In the genomic region with DNA sequence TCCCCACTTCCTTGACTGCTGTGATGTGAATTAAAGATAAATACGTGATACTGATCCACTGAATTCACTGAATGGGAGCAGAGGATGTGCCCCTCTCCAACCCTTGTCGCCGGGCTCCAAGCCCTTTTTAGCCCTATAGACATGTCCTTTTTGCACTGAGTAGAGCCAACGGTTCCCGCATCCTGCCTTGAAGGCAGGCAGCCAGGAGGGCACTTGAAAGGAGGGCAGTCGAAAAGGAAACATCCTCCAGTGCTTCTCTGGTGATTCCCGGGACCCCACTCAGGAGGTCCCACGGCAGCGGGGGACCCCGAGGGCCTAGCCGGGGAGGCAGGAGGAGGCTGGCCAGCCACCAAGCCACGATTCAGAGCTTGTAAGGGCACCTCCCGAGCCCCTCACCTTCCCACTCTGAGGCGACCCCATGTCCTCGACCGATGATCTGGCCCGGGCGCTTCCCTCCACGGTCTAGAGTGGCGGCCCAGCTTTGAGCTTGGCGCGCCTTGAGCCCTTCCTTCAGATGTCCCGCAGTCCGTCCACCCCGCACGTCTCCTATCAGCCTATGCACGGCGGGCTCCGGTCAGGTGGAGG, we compare ENCODE assay signal across 8 cellular contexts. TPM values are rescaled to one million over a fixed set of nuclear protein-coding genes. Genes with fewer than 3 reads are reported as not detected.
DNase-seq lines count a peak whose midpoint lies in the region; ATAC-seq and TF ChIP-seq lines count a peak whose summit lies in the region.

No MANE protein-coding gene starts in this region.

- no peaks in the 10 kb centered on the region for H4K20me1 ChIP-seq in SU-DHL-6 (ENCODE audit: low read depth, low read length)

- H3K27ac ChIP-seq in SU-DHL-6 (ENCODE audit: low read depth, low read length) = peak overlapping the region; percentile 60

- peak overlapping the region; percentile 36 for H2AFZ ChIP-seq in SU-DHL-6 (ENCODE audit: low read depth, low read length, severe bottlenecking)

- peak overlapping the region; percentile 84 for H3K4me2 ChIP-seq in SU-DHL-6 (ENCODE audit: low read depth, low read length, poor library complexity, severe bottlenecking)

- peak overlapping the region; percentile 83 for H3K4me3 ChIP-seq in SU-DHL-6 (ENCODE audit: insufficient read depth, low read length, poor library complexity, severe bottlenecking)

- peaks cover 63% of the 10 kb centered on the region for H3K36me3 Mint-ChIP-seq in activated T-cell treated with anti-CD3 and anti-CD28 coated beads, Interleukin-2, amount 50 U/mL, for 24 hours (ENCODE audit: low read depth)
- peaks cover 23% of the 10 kb centered on the region for H3K36me3 Mint-ChIP-seq in natural killer cell treated with Interleukin-12 subunit alpha and Interleukin-12 subunit beta and Interleukin-15 and Interleukin-18, amount 100 ng/mL, for 72 hours

- no peaks in the 10 kb centered on the region for H3K27me3 ChIP-seq in SU-DHL-6 (ENCODE audit: low read length)

- H3K27ac Mint-ChIP-seq in activated T-cell treated with anti-CD3 and anti-CD28 coated beads, Interleukin-2, amount 50 U/mL, for 24 hours = peak overlapping the region; percentile 99
- peak overlapping the region; percentile 99 to 100 for H3K27ac Mint-ChIP-seq in natural killer cell treated with Interleukin-12 subunit alpha and Interleukin-12 subunit beta and Interleukin-15 and Interleukin-18, amount 100 ng/mL, for 72 hours

- peak overlapping the region; percentile 90 for H3K9ac ChIP-seq in SU-DHL-6 (ENCODE audit: low read length)

- H3K79me2 ChIP-seq in SU-DHL-6 (ENCODE audit: insufficient read depth, low read length) = peaks cover 29% of the 10 kb centered on the region

- peaks cover 3% of the 10 kb centered on the region; the same call in 1 of the 2 replicates for H3K36me3 ChIP-seq in SU-DHL-6 (ENCODE audit: low read length)

- peaks cover 31% of the 10 kb centered on the region for H3F3A ChIP-seq in SU-DHL-6 (ENCODE audit: insufficient read depth)

- no peaks in the 10 kb centered on the region for H3K9me3 ChIP-seq in SU-DHL-6 (ENCODE audit: insufficient read depth, low read length)

- H3K4me1 Mint-ChIP-seq in activated T-cell treated with anti-CD3 and anti-CD28 coated beads, Interleukin-2, amount 50 U/mL, for 24 hours (ENCODE audit: low read depth) = peaks cover 42% of the 10 kb centered on the region
- peaks cover 37 to 42% of the 10 kb centered on the region in 2 donors for H3K4me1 Mint-ChIP-seq in natural killer cell treated with Interleukin-12 subunit alpha and Interleukin-12 subunit beta and Interleukin-15 and Interleukin-18, amount 100 ng/mL, for 72 hours (ENCODE audit: low read depth in 2 of 2)

- ATAC-seq in HG02840 (IDR thresholded peaks at IDR 0.05; ENCODE audit: low FRiP score, unreplicated experiment) (peak; percentile 5), esophagus mucosa (peak; percentile 3), HG03342 (IDR thresholded peaks at IDR 0.05; ENCODE audit: unreplicated experiment) (no peak)
- peak; percentile 20 to 34 for ATAC-seq in natural killer cell treated with Interleukin-12 subunit alpha and Interleukin-12 subunit beta and Interleukin-15 and Interleukin-18, amount 100 ng/mL, for 72 hours

- no peaks in the 10 kb centered on the region for H3K9me3 Mint-ChIP-seq in activated T-cell treated with anti-CD3 and anti-CD28 coated beads, Interleukin-2, amount 50 U/mL, for 24 hours
- H3K9me3 Mint-ChIP-seq in natural killer cell treated with Interleukin-12 subunit alpha and Interleukin-12 subunit beta and Interleukin-15 and Interleukin-18, amount 100 ng/mL, for 72 hours = no peaks in the 10 kb centered on the region

- no peaks in the 10 kb centered on the region for H3K27me3 Mint-ChIP-seq in activated T-cell treated with anti-CD3 and anti-CD28 coated beads, Interleukin-2, amount 50 U/mL, for 24 hours
- H3K27me3 Mint-ChIP-seq in natural killer cell treated with Interleukin-12 subunit alpha and Interleukin-12 subunit beta and Interleukin-15 and Interleukin-18, amount 100 ng/mL, for 72 hours = no peaks in the 10 kb centered on the region

- peak overlapping the region; percentile 100 for H3K4me3 Mint-ChIP-seq in activated T-cell treated with anti-CD3 and anti-CD28 coated beads, Interleukin-2, amount 50 U/mL, for 24 hours
- H3K4me3 Mint-ChIP-seq in natural killer cell treated with Interleukin-12 subunit alpha and Interleukin-12 subunit beta and Interleukin-15 and Interleukin-18, amount 100 ng/mL, for 72 hours = peak overlapping the region; percentile 99

- no peak for DNase-seq in activated T-cell treated with anti-CD3 and anti-CD28 coated beads, Interleukin-2, amount 50 U/mL, for 24 hours
- DNase-seq in activated T-cell treated with anti-CD3 and anti-CD28 coated beads for 4 hours (no peak), NCI-H1092 (lab: John Stamatoyannopoulos, UW) (no peak)
- peak; percentile 68 for DNase-seq in natural killer cell treated with Interleukin-12 subunit alpha and Interleukin-12 subunit beta and Interleukin-15 and Interleukin-18, amount 100 ng/mL, for 72 hours (ENCODE audit: low spot score)

- no peak for TF ChIP-seq CTCF in SU-DHL-6 (IDR thresholded peaks at IDR 0.05; ENCODE audit: insufficient read depth, low read length, poor library complexity, severe bottlenecking)

- H3K9me2 ChIP-seq in SU-DHL-6 (replicated peaks; ENCODE audit: insufficient read depth, low read length) = no peaks in the 10 kb centered on the region

RNA-seq across cellular contexts. Expression of a gene that starts 0.9 kb away (rescaled TPM):
- 80.6 TPM for total RNA-seq in esophagus mucosa
- 100 to 1,000 TPM; 198 to 250 TPM for total RNA-seq in natural killer cell treated with Interleukin-12 subunit alpha and Interleukin-12 subunit beta and Interleukin-15 and Interleukin-18, amount 100 ng/mL, for 72 hours

RNA-seq across cellular contexts. Expression of a gene that starts 6.8 kb away (rescaled TPM):
- 25.1 TPM for total RNA-seq in esophagus mucosa
- 10 to 100 TPM; 25.7 to 36.0 TPM for total RNA-seq in natural killer cell treated with Interleukin-12 subunit alpha and Interleukin-12 subunit beta and Interleukin-15 and Interleukin-18, amount 100 ng/mL, for 72 hours
